In genomic region chr21:23008803-23009202, GRCh38 we compare ENCODE assay signal across 24 cellular contexts.
"Had no signal": no experiment of that assay in that cellular context is flagged by ENCODE, and none has a peak within 500 bp of the region (broad histone marks: within the 10 kb centered on the region; RNA-seq: fewer than 3 reads in every experiment).

No MANE protein-coding gene starts in this region.

- H3K27ac ChIP-seq: epithelial cell of prostate, gastrocnemius medialis, heart left ventricle, hepatocyte, left lung, ovary, psoas muscle, right lobe of liver, thoracic aorta, tibial nerve, upper lobe of right lung, uterus had no signal

- H3K4me1 ChIP-seq: gastrocnemius medialis, heart left ventricle, left lung, psoas muscle, right lobe of liver, tibial nerve, upper lobe of right lung, uterus had no signal

- H3K79me2 ChIP-seq: hepatocyte had no signal

- H2AFZ ChIP-seq: hepatocyte had no signal

- ATAC-seq: effector memory CD8-positive, alpha-beta T cell; esophagus mucosa; gastrocnemius medialis; heart left ventricle; left lung; naive thymus-derived CD8-positive, alpha-beta T cell; psoas muscle; right lobe of liver; stimulated activated naive B cell treated with anti-CD40 and anti-IgM and Interleukin-4, amounts not matched to agents 10 μg/mL and 1 μg/mL and 100 μg/mL, for 72 hours; upper lobe of right lung had no signal

- H3K27me3 ChIP-seq: gastrocnemius medialis, heart left ventricle, hepatocyte, left lung, ovary, right lobe of liver, tibial nerve, upper lobe of right lung, uterus had no signal

- H3K4me2 ChIP-seq: hepatocyte had no signal

- H3K9me3 ChIP-seq: gastrocnemius medialis, ovary, psoas muscle, right lobe of liver, thoracic aorta, tibial nerve, upper lobe of right lung, uterus had no signal

- H3K36me3 ChIP-seq: gastrocnemius medialis, heart left ventricle, left lung, ovary, right lobe of liver, thoracic aorta, tibial nerve, upper lobe of right lung, uterus had no signal

- H3K4me3 ChIP-seq: gastrocnemius medialis, heart left ventricle, hepatocyte, left lung, ovary, psoas muscle, right lobe of liver, thoracic aorta, tibial nerve, upper lobe of right lung, uterus had no signal

- DNase-seq: cortex of kidney; effector memory CD8-positive, alpha-beta T cell; foreskin fibroblast; gastrocnemius medialis; heart left ventricle; kidney; left lung; naive thymus-derived CD8-positive, alpha-beta T cell; occipital lobe; ovary; posterior cingulate gyrus; psoas muscle; right lobe of liver; small intestine; stimulated activated CD4-positive, alpha-beta T cell treated with anti-CD3 and anti-CD28 coated beads, Interleukin-15, amount 100 ng/mL, for 24 hours; stimulated activated CD4-positive, alpha-beta T cell treated with anti-CD3 and anti-CD28 coated beads, Interleukin-2, amount 100 ng/mL, for 48 hours; stimulated activated naive B cell treated with anti-CD40 and anti-IgM and Interleukin-4, amounts not matched to agents 10 μg/mL and 1 μg/mL and 100 μg/mL, for 72 hours; upper lobe of right lung; uterus had no signal
